23 cellular contexts compared by ENCODE assay signal in the genomic region with DNA sequence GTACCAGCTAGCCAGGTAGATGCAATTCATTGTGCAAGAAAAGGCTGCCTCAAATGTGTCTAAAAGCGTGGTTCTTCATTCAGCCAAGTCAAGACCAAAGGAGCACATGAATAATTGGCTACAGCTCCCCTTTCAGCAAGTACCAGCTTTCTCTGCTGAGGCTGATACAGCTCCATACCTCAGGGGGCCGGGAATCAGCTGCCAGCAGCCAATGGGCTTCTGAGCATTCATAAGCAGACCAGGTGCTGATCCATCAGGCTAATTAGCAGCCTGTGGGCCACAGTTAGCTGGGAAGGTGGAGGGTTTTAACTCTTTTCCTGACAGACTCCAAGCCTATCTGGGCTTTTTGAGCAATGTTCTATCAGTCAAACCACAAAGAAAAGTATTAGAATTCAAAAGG.
A peak's percentile ranks its signal among the peaks of the same experiment; 100 is the strongest.
DNase-seq lines count a peak whose midpoint lies in the region; ATAC-seq and TF ChIP-seq lines count a peak whose summit lies in the region.
"Had no signal": no experiment of that assay in that cellular context is flagged by ENCODE, and none has a peak within 500 bp of the region (broad histone marks: within the 10 kb centered on the region; RNA-seq: fewer than 3 reads in every experiment).

No MANE protein-coding gene starts in this region.

- TF ChIP-seq CTCF in brain (conservative IDR thresholded peaks at IDR 0.05) (no peak), neural cell (IDR thresholded peaks at IDR 0.05; ENCODE audit: poor library complexity, severe bottlenecking) (no peak)

- DNase-seq in NCI-H1694 treated with DMSO at 0.1 percent for 48 hours (lab: John Stamatoyannopoulos, UW) (peak; percentile 16), NCI-H1694 (lab: John Stamatoyannopoulos, UW) (no peak), NCI-H1436 (lab: John Stamatoyannopoulos, UW) (peak; percentile 43), NCI-H226 (no peak)
- DNase-seq: 8988T; activated CD4-positive, alpha-beta T cell treated with anti-CD3 and anti-CD28 coated beads for 1 hour; activated T-cell treated with anti-CD3 and anti-CD28 coated beads, Interleukin-2, amount 50 U/mL, for 1 hour; adrenal gland; CD4-positive, alpha-beta memory T cell; cortex of kidney; DMS153; naive B cell; NCI-H1092 treated with DMSO at 0.1 percent for 48 hours; right cardiac atrium; stimulated activated CD4-positive, alpha-beta T cell treated with anti-CD3 and anti-CD28 coated beads, Interleukin-12 subunit alpha, Interleukin-12 subunit beta, amount 100 ng/mL, for 4 hours; stimulated activated CD4-positive, alpha-beta T cell treated with anti-CD3 and anti-CD28 coated beads, Interleukin-4, amount 100 ng/mL, for 4 hours; stimulated activated naive CD8-positive, alpha-beta T cell treated with anti-CD3 and anti-CD28 coated beads, Interleukin-15, Interleukin-2, amounts not matched to agents 100 U/mL and 50 U/mL, for 24 hours; thyroid gland had no signal

- H3F3A ChIP-seq in neural cell (ENCODE audit: insufficient read depth, low read length, poor library complexity, severe bottlenecking): no peaks in the 10 kb centered on the region

- no peak overlapping the region for H2AFZ ChIP-seq in neural cell (ENCODE audit: low read depth, low read length)

- TF ChIP-seq EP300 in neural cell (conservative IDR thresholded peaks at IDR 0.05; ENCODE audit: poor library complexity, severe bottlenecking): no peak

- no peaks in the 10 kb centered on the region for H3K36me3 ChIP-seq in neural cell (ENCODE audit: insufficient read depth, low read length)
- H3K36me3 ChIP-seq: adrenal gland, thyroid gland had no signal

- TF ChIP-seq RAD21 in neural cell (conservative IDR thresholded peaks at IDR 0.05): no peak

- no peaks in the 10 kb centered on the region for H3K27me3 ChIP-seq in neural cell (ENCODE audit: insufficient read depth, low read depth, low read length)
- H3K27me3 ChIP-seq: adrenal gland, thyroid gland had no signal

- H3K9me2 ChIP-seq in neural cell (ENCODE audit: insufficient read depth, low read length): no peaks in the 10 kb centered on the region

- H3K9ac ChIP-seq in neural cell (ENCODE audit: low read length): no peak overlapping the region

- H3K4me3 ChIP-seq in neural cell (ENCODE audit: low read length): peak overlapping the region; percentile 22
- H3K4me3 ChIP-seq: adrenal gland, thyroid gland had no signal

- no peaks in the 10 kb centered on the region for H3K27me3 Mint-ChIP-seq in brain

- peaks cover 28% of the 10 kb centered on the region for H3K4me1 Mint-ChIP-seq in brain
- H3K4me1 Mint-ChIP-seq: CD4-positive, alpha-beta memory T cell; naive B cell had no signal

- H4K20me1 ChIP-seq in neural cell (ENCODE audit: insufficient read depth): no peaks in the 10 kb centered on the region

- no peaks in the 10 kb centered on the region for H3K9me3 ChIP-seq in neural cell (ENCODE audit: low read length)
- H3K9me3 ChIP-seq: adrenal gland, thyroid gland had no signal

- peaks cover 12% of the 10 kb centered on the region for H3K36me3 Mint-ChIP-seq in brain
- H3K36me3 Mint-ChIP-seq: CD4-positive, alpha-beta memory T cell; naive B cell had no signal

- H3K9me3 Mint-ChIP-seq in brain: peaks cover 0 to 3% (median 0%) of the 10 kb centered on the region in 5 experiments

- H3K4me3 Mint-ChIP-seq in brain: peak overlapping the region in 1 of 5 experiments; percentile 5
- H3K4me3 Mint-ChIP-seq: CD4-positive, alpha-beta memory T cell; naive B cell had no signal

- peak overlapping the region; percentile 27 for H3K4me2 ChIP-seq in neural cell (ENCODE audit: low read length)

- no peak for ATAC-seq in GM18873 (IDR thresholded peaks at IDR 0.05; ENCODE audit: low FRiP score, unreplicated experiment)
- no peak for ATAC-seq in HG03565 (IDR thresholded peaks at IDR 0.05; ENCODE audit: unreplicated experiment)
- ATAC-seq: right cardiac atrium; Right ventricle myocardium inferior; stimulated activated naive CD8-positive, alpha-beta T cell treated with anti-CD3 and anti-CD28 coated beads, Interleukin-15, Interleukin-2, amounts not matched to agents 100 U/mL and 50 U/mL, for 24 hours had no signal

- H3K27ac Mint-ChIP-seq in brain: peak overlapping the region; percentile 25 to 90 (median 71)
- H3K27ac Mint-ChIP-seq: CD4-positive, alpha-beta memory T cell; naive B cell had no signal

- no peaks in the 10 kb centered on the region for H3K79me2 ChIP-seq in neural cell (replicated peaks; ENCODE audit: insufficient read depth, low read length)

- peak overlapping the region; percentile 19 for H3K27ac ChIP-seq in neural cell (ENCODE audit: low read length)
- H3K27ac ChIP-seq: adrenal gland, thyroid gland had no signal

TF ChIP-seq in neural cell, 6 proteins besides CTCF, POLR2A, EP300 and RAD21:
- TF ChIP-seq TAF1 (IDR thresholded peaks at IDR 0.05; ENCODE audit: low read depth) (no peak), POLR2AphosphoS5 (IDR thresholded peaks at IDR 0.05) (no peak), EZH2 (IDR thresholded peaks at IDR 0.05; ENCODE audit: borderline replicate concordance, insufficient read depth, low read length, poor library complexity, severe bottlenecking) (no peak), MXI1 (conservative IDR thresholded peaks at IDR 0.05; ENCODE audit: poor library complexity, severe bottlenecking) (no peak), SMC3 (conservative IDR thresholded peaks at IDR 0.05; ENCODE audit: poor library complexity) (no peak)
- TF ChIP-seq, protein P1, sequence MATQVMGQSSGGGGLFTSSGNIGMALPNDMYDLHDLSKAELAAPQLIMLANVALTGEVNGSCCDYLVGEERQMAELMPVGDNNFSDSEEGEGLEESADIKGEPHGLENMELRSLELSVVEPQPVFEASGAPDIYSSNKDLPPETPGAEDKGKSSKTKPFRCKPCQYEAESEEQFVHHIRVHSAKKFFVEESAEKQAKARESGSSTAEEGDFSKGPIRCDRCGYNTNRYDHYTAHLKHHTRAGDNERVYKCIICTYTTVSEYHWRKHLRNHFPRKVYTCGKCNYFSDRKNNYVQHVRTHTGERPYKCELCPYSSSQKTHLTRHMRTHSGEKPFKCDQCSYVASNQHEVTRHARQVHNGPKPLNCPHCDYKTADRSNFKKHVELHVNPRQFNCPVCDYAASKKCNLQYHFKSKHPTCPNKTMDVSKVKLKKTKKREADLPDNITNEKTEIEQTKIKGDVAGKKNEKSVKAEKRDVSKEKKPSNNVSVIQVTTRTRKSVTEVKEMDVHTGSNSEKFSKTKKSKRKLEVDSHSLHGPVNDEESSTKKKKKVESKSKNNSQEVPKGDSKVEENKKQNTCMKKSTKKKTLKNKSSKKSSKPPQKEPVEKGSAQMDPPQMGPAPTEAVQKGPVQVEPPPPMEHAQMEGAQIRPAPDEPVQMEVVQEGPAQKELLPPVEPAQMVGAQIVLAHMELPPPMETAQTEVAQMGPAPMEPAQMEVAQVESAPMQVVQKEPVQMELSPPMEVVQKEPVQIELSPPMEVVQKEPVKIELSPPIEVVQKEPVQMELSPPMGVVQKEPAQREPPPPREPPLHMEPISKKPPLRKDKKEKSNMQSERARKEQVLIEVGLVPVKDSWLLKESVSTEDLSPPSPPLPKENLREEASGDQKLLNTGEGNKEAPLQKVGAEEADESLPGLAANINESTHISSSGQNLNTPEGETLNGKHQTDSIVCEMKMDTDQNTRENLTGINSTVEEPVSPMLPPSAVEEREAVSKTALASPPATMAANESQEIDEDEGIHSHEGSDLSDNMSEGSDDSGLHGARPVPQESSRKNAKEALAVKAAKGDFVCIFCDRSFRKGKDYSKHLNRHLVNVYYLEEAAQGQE (IDR thresholded peaks at IDR 0.05; ENCODE audit: borderline replicate concordance): no peak

Comparison
In these comparisons a context has a peak if more than half of its experiments do, and no peak if none do; other contexts are left out.
1. DNase-seq: peak in NCI-H1694 treated with DMSO at 0.1 percent for 48 hours (single experiment) and NCI-H1436 (single experiment); none in NCI-H1694 (single experiment) and NCI-H226 (single experiment).